Comparison of ENCODE assay signal across 16 cellular contexts in the genomic region with DNA sequence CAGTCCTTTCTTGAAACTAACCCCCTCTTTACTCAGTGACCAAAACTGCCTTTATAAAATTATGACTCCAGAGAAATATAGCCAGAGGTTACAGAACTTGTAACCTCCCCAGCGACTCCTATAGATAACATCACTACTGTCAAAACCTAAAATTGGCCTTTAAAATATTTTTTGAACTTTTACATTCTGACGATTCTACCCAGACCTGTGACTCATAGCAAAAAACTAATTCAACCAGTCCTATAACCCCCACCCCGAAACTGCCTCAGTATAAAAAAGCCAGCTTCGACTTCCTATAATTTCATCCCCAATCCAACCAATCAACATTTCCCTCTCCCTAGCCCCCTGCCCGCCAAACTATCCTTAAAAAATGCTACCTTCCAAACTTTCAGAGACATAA. TPM values are rescaled to one million over a fixed set of nuclear protein-coding genes. Genes with fewer than 3 reads are reported as not detected.
"Had no signal": no experiment of that assay in that cellular context is flagged by ENCODE, and none has a peak within 500 bp of the region (broad histone marks: within the 10 kb centered on the region; RNA-seq: fewer than 3 reads in every experiment).

No MANE protein-coding gene starts in this region.

- H3K9me3 ChIP-seq: esophagus squamous epithelium, lower lobe of right lung, tibial nerve had no signal

- H3K36me3 ChIP-seq: esophagus squamous epithelium, lower lobe of right lung, tibial nerve had no signal

- ATAC-seq: lower lobe of right lung; sciatic nerve; stimulated activated memory B cell treated with anti-CD40 and anti-IgM and Interleukin-4, amounts not matched to agents 10 μg/mL and 1 μg/mL and 100 μg/mL, for 72 hours had no signal

- H3K36me3 Mint-ChIP-seq: activated naive CD4-positive, alpha-beta T cell treated with anti-CD3 and anti-CD28 coated beads, Interleukin-2, amount 10 ng/mL, durations not matched to agents 7 days and 5 days; immature natural killer cell; stimulated activated memory B cell treated with anti-CD40 and anti-IgM and Interleukin-4, amounts not matched to agents 10 μg/mL and 1 μg/mL and 100 μg/mL, for 72 hours had no signal

- H3K27me3 ChIP-seq: tibial nerve had no signal

- H3K4me1 ChIP-seq: lower lobe of right lung, tibial nerve had no signal

- H3K27ac ChIP-seq: lower lobe of right lung, tibial nerve had no signal

- H3K4me1 Mint-ChIP-seq: activated naive CD4-positive, alpha-beta T cell treated with anti-CD3 and anti-CD28 coated beads, Interleukin-2, amount 10 ng/mL, durations not matched to agents 7 days and 5 days; immature natural killer cell; stimulated activated memory B cell treated with anti-CD40 and anti-IgM and Interleukin-4, amounts not matched to agents 10 μg/mL and 1 μg/mL and 100 μg/mL, for 72 hours had no signal

- H3K27ac Mint-ChIP-seq: activated CD4-positive, alpha-beta memory T cell treated with anti-CD3 and anti-CD28 coated beads, Interleukin-2, amount 10 ng/mL, durations not matched to agents 7 days and 5 days; activated naive CD4-positive, alpha-beta T cell treated with anti-CD3 and anti-CD28 coated beads, Interleukin-2, amount 10 ng/mL, durations not matched to agents 7 days and 5 days; activated T-cell treated with anti-CD3 and anti-CD28 coated beads, Interleukin-2, amount 50 U/mL, for 24 hours; immature natural killer cell; nephron progenitor cell; stimulated activated memory B cell treated with anti-CD40 and anti-IgM and Interleukin-4, amounts not matched to agents 10 μg/mL and 1 μg/mL and 100 μg/mL, for 72 hours had no signal

- DNase-seq: activated CD4-positive, alpha-beta memory T cell treated with anti-CD3 and anti-CD28 coated beads, Interleukin-2, amount 10 ng/mL, durations not matched to agents 7 days and 5 days; activated CD4-positive, alpha-beta T cell treated with anti-CD3 and anti-CD28 coated beads for 4 hours; activated naive CD4-positive, alpha-beta T cell treated with anti-CD3 and anti-CD28 coated beads, Interleukin-2, amount 10 ng/mL, durations not matched to agents 7 days and 5 days; activated T-cell treated with anti-CD3 and anti-CD28 coated beads, Interleukin-2, amount 50 U/mL, for 24 hours; central memory CD4-positive, alpha-beta T cell; esophagus squamous epithelium; immature natural killer cell; lower lobe of right lung; nephron progenitor cell; occipital lobe; T-helper 2 cell had no signal

- H3K9me3 Mint-ChIP-seq: activated CD4-positive, alpha-beta memory T cell treated with anti-CD3 and anti-CD28 coated beads, Interleukin-2, amount 10 ng/mL, durations not matched to agents 7 days and 5 days; activated T-cell treated with anti-CD3 and anti-CD28 coated beads, Interleukin-2, amount 50 U/mL, for 24 hours; nephron progenitor cell had no signal

- H3K4me3 ChIP-seq: coronary artery, esophagus squamous epithelium, lower lobe of right lung, tibial nerve had no signal

- H3K4me3 Mint-ChIP-seq: activated CD4-positive, alpha-beta memory T cell treated with anti-CD3 and anti-CD28 coated beads, Interleukin-2, amount 10 ng/mL, durations not matched to agents 7 days and 5 days; activated naive CD4-positive, alpha-beta T cell treated with anti-CD3 and anti-CD28 coated beads, Interleukin-2, amount 10 ng/mL, durations not matched to agents 7 days and 5 days; activated T-cell treated with anti-CD3 and anti-CD28 coated beads, Interleukin-2, amount 50 U/mL, for 24 hours; immature natural killer cell; nephron progenitor cell; stimulated activated memory B cell treated with anti-CD40 and anti-IgM and Interleukin-4, amounts not matched to agents 10 μg/mL and 1 μg/mL and 100 μg/mL, for 72 hours had no signal

RNA-seq across cellular contexts. Expression of gene JPH2, which starts 13.9 kb away (rescaled TPM):
- total RNA-seq: pulmonary artery endothelial cell had no signal
